In genomic region chr12:6424008-6424347, GRCh38 we compare ENCODE assay signal across 10 cellular contexts. TPM values are rescaled to one million over a fixed set of nuclear protein-coding genes. Genes with fewer than 3 reads are reported as not detected.
DNase-seq lines count a peak whose midpoint lies in the region; ATAC-seq lines count a peak whose summit lies in the region.
"Had no signal": no experiment of that assay in that cellular context is flagged by ENCODE, and none has a peak within 500 bp of the region (broad histone marks: within the 10 kb centered on the region; RNA-seq: fewer than 3 reads in every experiment).

No MANE protein-coding gene starts in this region.

- no peak for ATAC-seq in activated CD8-positive, alpha-beta memory T cell treated with anti-CD3 and anti-CD28 coated beads, Interleukin-2, amount 10 ng/mL, durations not matched to agents 7 days and 5 days
- ATAC-seq in left lobe of liver (peak; percentile 35), HG03457 (IDR thresholded peaks at IDR 0.05; ENCODE audit: unreplicated experiment) (no peak)

- H3K9me3 ChIP-seq in stomach smooth muscle (ENCODE audit: control insufficient read depth in 2 of 2, low read length in 2 of 2) (no peaks in the 10 kb centered on the region), GM23248 (ENCODE audit: low read depth) (no peaks in the 10 kb centered on the region)

- H3K9ac ChIP-seq in stomach smooth muscle (ENCODE audit: low read length in 2 of 2) (peak overlapping the region; percentile 13 to 47), GM23248 (no peak overlapping the region)

- H3K36me3 ChIP-seq in stomach smooth muscle (ENCODE audit: control insufficient read depth in 2 of 2, insufficient read depth in 2 of 2, low read length in 2 of 2), result no peaks in the 10 kb centered on the region
- no peaks in the 10 kb centered on the region for H3K36me3 ChIP-seq in GM23248 (ENCODE audit: low read depth)

- H3K27ac Mint-ChIP-seq in activated CD8-positive, alpha-beta memory T cell treated with anti-CD3 and anti-CD28 coated beads, Interleukin-2, amount 10 ng/mL, durations not matched to agents 7 days and 5 days, result peak overlapping the region; percentile 66
- peak overlapping the region; percentile 50 for H3K27ac Mint-ChIP-seq in activated T-helper 1 cell treated with anti-CD3 and anti-CD28 coated beads, Interleukin-12 subunit alpha, Interleukin-12 subunit beta, Interleukin-2, Interleukin-4 antibody, amounts not matched to agents 30 ng/mL and 10 ng/mL and 1 ng/mL, durations not matched to agents 14 hours and 24 hours and 36 hours

- H3K36me3 Mint-ChIP-seq in activated CD8-positive, alpha-beta memory T cell treated with anti-CD3 and anti-CD28 coated beads, Interleukin-2, amount 10 ng/mL, durations not matched to agents 7 days and 5 days, result no peaks in the 10 kb centered on the region
- no peaks in the 10 kb centered on the region for H3K36me3 Mint-ChIP-seq in activated T-helper 1 cell treated with anti-CD3 and anti-CD28 coated beads, Interleukin-12 subunit alpha, Interleukin-12 subunit beta, Interleukin-2, Interleukin-4 antibody, amounts not matched to agents 30 ng/mL and 10 ng/mL and 1 ng/mL, durations not matched to agents 14 hours and 24 hours and 36 hours (ENCODE audit: low read depth)

- no peak overlapping the region for H2AFZ ChIP-seq in GM23248

- intact Hi-C loops in activated T-helper 1 cell treated with anti-CD3 and anti-CD28 coated beads, Interleukin-12 subunit alpha, Interleukin-12 subunit beta, Interleukin-2, Interleukin-4 antibody, amounts not matched to agents 30 ng/mL and 10 ng/mL and 1 ng/mL, durations not matched to agents 14 hours and 24 hours and 36 hours (cut with micrococcal nuclease), result loop anchor here (10.0 kb wide), 1 partner anchor 261 kb away; the partner anchor contains the start of gene ZNF384

- H3K4me3 ChIP-seq in stomach smooth muscle (ENCODE audit: low read length in 2 of 2) (peak overlapping the region; percentile 9 to 47), GM23248 (no peak overlapping the region)

- no peaks in the 10 kb centered on the region for H3K9me2 ChIP-seq in GM23248 (ENCODE audit: insufficient read depth)

- peaks cover 3% of the 10 kb centered on the region for H3K27me3 Mint-ChIP-seq in activated CD8-positive, alpha-beta memory T cell treated with anti-CD3 and anti-CD28 coated beads, Interleukin-2, amount 10 ng/mL, durations not matched to agents 7 days and 5 days
- peaks cover 1% of the 10 kb centered on the region for H3K27me3 Mint-ChIP-seq in activated T-helper 1 cell treated with anti-CD3 and anti-CD28 coated beads, Interleukin-12 subunit alpha, Interleukin-12 subunit beta, Interleukin-2, Interleukin-4 antibody, amounts not matched to agents 30 ng/mL and 10 ng/mL and 1 ng/mL, durations not matched to agents 14 hours and 24 hours and 36 hours (ENCODE audit: insufficient read depth)

- no peak overlapping the region for H3K27ac ChIP-seq in stomach smooth muscle (ENCODE audit: low read length)
- no peak overlapping the region for H3K27ac ChIP-seq in GM23248

- H3K27me3 ChIP-seq in stomach smooth muscle (ENCODE audit: control insufficient read depth in 1 of 2, insufficient read depth in 2 of 2, low read length in 2 of 2) (no peaks in the 10 kb centered on the region), GM23248 (replicated peaks; ENCODE audit: insufficient read depth) (no peaks in the 10 kb centered on the region)

- WGBS in GM23248 (ENCODE audit: low coverage in 1 of 2, low lambda C conversion rate in 2 of 2, missing lambda C conversion rate in 2 of 2), 2 experiments, result 30 to 33% methylated on average over 6 of the region's 6 CpGs

- peaks cover 47% of the 10 kb centered on the region for H3K4me1 Mint-ChIP-seq in activated CD8-positive, alpha-beta memory T cell treated with anti-CD3 and anti-CD28 coated beads, Interleukin-2, amount 10 ng/mL, durations not matched to agents 7 days and 5 days
- peaks cover 45% of the 10 kb centered on the region for H3K4me1 Mint-ChIP-seq in activated T-helper 1 cell treated with anti-CD3 and anti-CD28 coated beads, Interleukin-12 subunit alpha, Interleukin-12 subunit beta, Interleukin-2, Interleukin-4 antibody, amounts not matched to agents 30 ng/mL and 10 ng/mL and 1 ng/mL, durations not matched to agents 14 hours and 24 hours and 36 hours (ENCODE audit: low read depth)

- no peaks in the 10 kb centered on the region for H4K20me1 ChIP-seq in GM23248 (ENCODE audit: insufficient read depth)

- H3F3A ChIP-seq in GM23248 (ENCODE audit: insufficient read depth), result peaks cover 5% of the 10 kb centered on the region; the same call in 1 of the 2 replicates

- peaks cover 13% of the 10 kb centered on the region for H3K4me1 ChIP-seq in stomach smooth muscle (ENCODE audit: control insufficient read depth, insufficient read depth, low read length)
- no peaks in the 10 kb centered on the region for H3K4me1 ChIP-seq in GM23248 (ENCODE audit: insufficient read depth)

- H3K4me2 ChIP-seq in GM23248 (ENCODE audit: unreplicated experiment), result no peak overlapping the region

- H3K9me3 Mint-ChIP-seq in activated CD8-positive, alpha-beta memory T cell treated with anti-CD3 and anti-CD28 coated beads, Interleukin-2, amount 10 ng/mL, durations not matched to agents 7 days and 5 days (ENCODE audit: low read depth), result no peaks in the 10 kb centered on the region
- no peaks in the 10 kb centered on the region for H3K9me3 Mint-ChIP-seq in activated T-helper 1 cell treated with anti-CD3 and anti-CD28 coated beads, Interleukin-12 subunit alpha, Interleukin-12 subunit beta, Interleukin-2, Interleukin-4 antibody, amounts not matched to agents 30 ng/mL and 10 ng/mL and 1 ng/mL, durations not matched to agents 14 hours and 24 hours and 36 hours

- in situ Hi-C loops in GM23248 (cut with MboI), result no loop called here

- no peaks in the 10 kb centered on the region for H3K79me2 ChIP-seq in GM23248 (ENCODE audit: insufficient read depth)

- H3K4me3 Mint-ChIP-seq in activated CD8-positive, alpha-beta memory T cell treated with anti-CD3 and anti-CD28 coated beads, Interleukin-2, amount 10 ng/mL, durations not matched to agents 7 days and 5 days, result no peak overlapping the region
- no peak overlapping the region for H3K4me3 Mint-ChIP-seq in activated T-helper 1 cell treated with anti-CD3 and anti-CD28 coated beads, Interleukin-12 subunit alpha, Interleukin-12 subunit beta, Interleukin-2, Interleukin-4 antibody, amounts not matched to agents 30 ng/mL and 10 ng/mL and 1 ng/mL, durations not matched to agents 14 hours and 24 hours and 36 hours

- CTCF ChIA-PET in activated CD8-positive, alpha-beta memory T cell treated with anti-CD3 and anti-CD28 coated beads, Interleukin-2, amount 10 ng/mL, durations not matched to agents 7 days and 5 days (lab: Charles Lee), result interaction anchor here (0.8 to 8.1 kb wide), 32 partner anchors 10 to 139 kb away, joined by 3 to 171 read pairs (median 6); partner anchors contain the start of genes GAPDH, MRPL51, TAPBPL and TNFRSF1A

- no peak for DNase-seq in activated CD8-positive, alpha-beta memory T cell treated with anti-CD3 and anti-CD28 coated beads, Interleukin-2, amount 10 ng/mL, durations not matched to agents 7 days and 5 days
- DNase-seq in activated CD8-positive, alpha-beta memory T cell treated with anti-CD3 and anti-CD28 coated beads, Interleukin-2, amount 50 U/mL, for 4 hours, result no peak
- no peak for DNase-seq in activated T-helper 1 cell treated with anti-CD3 and anti-CD28 coated beads, Interleukin-12 subunit alpha, Interleukin-12 subunit beta, Interleukin-2, Interleukin-4 antibody, amounts not matched to agents 30 ng/mL and 10 ng/mL and 1 ng/mL, durations not matched to agents 14 hours and 24 hours and 36 hours (ENCODE audit: low spot score)
- no peak for DNase-seq in left lobe of liver (ENCODE audit: low spot score)
- no peak for DNase-seq in GM23248
- DNase-seq in Kasumi-1 (lab: John Stamatoyannopoulos, UW), result no peak

RNA-seq across cellular contexts. Expression of gene CD27, which starts 20.8 kb away (rescaled TPM):
- 10 to 100 TPM; 44.9 to 67.3 TPM for total RNA-seq in activated CD8-positive, alpha-beta memory T cell treated with anti-CD3 and anti-CD28 coated beads, Interleukin-2, amount 10 ng/mL, durations not matched to agents 7 days and 5 days
- 82.1 and 82.3 TPM in 2 replicates for total RNA-seq in activated T-helper 1 cell treated with anti-CD3 and anti-CD28 coated beads, Interleukin-12 subunit alpha, Interleukin-12 subunit beta, Interleukin-2, Interleukin-4 antibody, amounts not matched to agents 30 ng/mL and 10 ng/mL and 1 ng/mL, durations not matched to agents 14 hours and 24 hours and 36 hours
- 0.58 TPM for total RNA-seq in left lobe of liver
- total RNA-seq in GM23248 (2014; rRNA removed; shearing (Covaris generic)), result not detected in 2 replicates
- 0.28 and 0.32 TPM in 2 replicates for polyA plus RNA-seq in GM23248 (2016; fragmentation: Nextera tagmentation; extraction: Ambion mirVana)
- total RNA-seq: lung microvascular endothelial cell, skeletal muscle tissue had no signal

RNA-seq across cellular contexts. Expression of gene TAPBPL, which starts 27.9 kb away (rescaled TPM):
- 10 to 100 TPM; 49.1 to 53.0 TPM for total RNA-seq in activated CD8-positive, alpha-beta memory T cell treated with anti-CD3 and anti-CD28 coated beads, Interleukin-2, amount 10 ng/mL, durations not matched to agents 7 days and 5 days
- 34.1 and 34.3 TPM in 2 replicates for total RNA-seq in activated T-helper 1 cell treated with anti-CD3 and anti-CD28 coated beads, Interleukin-12 subunit alpha, Interleukin-12 subunit beta, Interleukin-2, Interleukin-4 antibody, amounts not matched to agents 30 ng/mL and 10 ng/mL and 1 ng/mL, durations not matched to agents 14 hours and 24 hours and 36 hours
- 15.8 TPM for total RNA-seq in left lobe of liver
- 7.8 and 8.1 TPM in 2 replicates for total RNA-seq in GM23248 (2014; rRNA removed; shearing (Covaris generic))
- polyA plus RNA-seq in GM23248 (2016; fragmentation: Nextera tagmentation; extraction: Ambion mirVana), result 9.2 and 9.4 TPM in 2 replicates

RNA-seq across cellular contexts. Expression of gene LTBR, which starts 40.0 kb away (rescaled TPM):
- under 1 TPM; 0.30 to 0.41 TPM for total RNA-seq in activated CD8-positive, alpha-beta memory T cell treated with anti-CD3 and anti-CD28 coated beads, Interleukin-2, amount 10 ng/mL, durations not matched to agents 7 days and 5 days
- 0.64 and 1.3 TPM in 2 replicates for total RNA-seq in activated T-helper 1 cell treated with anti-CD3 and anti-CD28 coated beads, Interleukin-12 subunit alpha, Interleukin-12 subunit beta, Interleukin-2, Interleukin-4 antibody, amounts not matched to agents 30 ng/mL and 10 ng/mL and 1 ng/mL, durations not matched to agents 14 hours and 24 hours and 36 hours
- 106 TPM for total RNA-seq in left lobe of liver
- total RNA-seq in GM23248 (2014; rRNA removed; shearing (Covaris generic)), result 147 TPM in 2 replicates
- polyA plus RNA-seq in GM23248 (2016; fragmentation: Nextera tagmentation; extraction: Ambion mirVana), result 113 and 117 TPM in 2 replicates

RNA-seq across cellular contexts. Expression of gene VAMP1, which starts 46.5 kb away (rescaled TPM):
- 10 to 100 TPM; 49.2 to 59.1 TPM for total RNA-seq in activated CD8-positive, alpha-beta memory T cell treated with anti-CD3 and anti-CD28 coated beads, Interleukin-2, amount 10 ng/mL, durations not matched to agents 7 days and 5 days
- total RNA-seq in activated T-helper 1 cell treated with anti-CD3 and anti-CD28 coated beads, Interleukin-12 subunit alpha, Interleukin-12 subunit beta, Interleukin-2, Interleukin-4 antibody, amounts not matched to agents 30 ng/mL and 10 ng/mL and 1 ng/mL, durations not matched to agents 14 hours and 24 hours and 36 hours, result 49.7 and 52.8 TPM in 2 replicates
- total RNA-seq in left lobe of liver, result 6.1 TPM
- 5.0 and 17.3 TPM in 2 replicates for total RNA-seq in GM23248 (2014; rRNA removed; shearing (Covaris generic))
- polyA plus RNA-seq in GM23248 (2016; fragmentation: Nextera tagmentation; extraction: Ambion mirVana), result 7.8 and 9.8 TPM in 2 replicates

RNA-seq across cellular contexts. Expression of gene SCNN1A, which starts 48.6 kb away (rescaled TPM):
- under 1 TPM; 0.49 to 0.58 TPM for total RNA-seq in activated CD8-positive, alpha-beta memory T cell treated with anti-CD3 and anti-CD28 coated beads, Interleukin-2, amount 10 ng/mL, durations not matched to agents 7 days and 5 days
- 0.05 and 0.32 TPM in 2 replicates for total RNA-seq in activated T-helper 1 cell treated with anti-CD3 and anti-CD28 coated beads, Interleukin-12 subunit alpha, Interleukin-12 subunit beta, Interleukin-2, Interleukin-4 antibody, amounts not matched to agents 30 ng/mL and 10 ng/mL and 1 ng/mL, durations not matched to agents 14 hours and 24 hours and 36 hours
- 6.8 TPM for total RNA-seq in left lobe of liver
- 0.76 TPM in 1 of 2 replicates, not detected in the other for total RNA-seq in GM23248 (2014; rRNA removed; shearing (Covaris generic))
- polyA plus RNA-seq in GM23248 (2016; fragmentation: Nextera tagmentation; extraction: Ambion mirVana), result 0.25 and 0.59 TPM in 2 replicates
- total RNA-seq: skeletal muscle tissue had no signal

Comparison
In these comparisons a context has a peak if more than half of its experiments do, and no peak if none do; other contexts are left out.
1. RNA of gene CD27, which starts 20.8 kb away (total RNA-seq): 82.1 to 82.3 TPM in activated T-helper 1 cell treated with anti-CD3 and anti-CD28 coated beads, Interleukin-12 subunit alpha, Interleukin-12 subunit beta, Interleukin-2, Interleukin-4 antibody, amounts not matched to agents 30 ng/mL and 10 ng/mL and 1 ng/mL, durations not matched to agents 14 hours and 24 hours and 36 hours and 44.9 to 67.3 TPM in activated CD8-positive, alpha-beta memory T cell treated with anti-CD3 and anti-CD28 coated beads, Interleukin-2, amount 10 ng/mL, durations not matched to agents 7 days and 5 days; 0.58 TPM in left lobe of liver (single experiment) and not detected in GM23248; every median in the first group is over 10 times any median in the second.
2. RNA of gene LTBR, which starts 40.0 kb away (total RNA-seq): 147 TPM in GM23248 and 106 TPM in left lobe of liver (single experiment); 0.64 to 1.3 TPM in activated T-helper 1 cell treated with anti-CD3 and anti-CD28 coated beads, Interleukin-12 subunit alpha, Interleukin-12 subunit beta, Interleukin-2, Interleukin-4 antibody, amounts not matched to agents 30 ng/mL and 10 ng/mL and 1 ng/mL, durations not matched to agents 14 hours and 24 hours and 36 hours and 0.30 to 0.41 TPM in activated CD8-positive, alpha-beta memory T cell treated with anti-CD3 and anti-CD28 coated beads, Interleukin-2, amount 10 ng/mL, durations not matched to agents 7 days and 5 days; every median in the first group is over 10 times any median in the second.